Comparison of ENCODE assay signal across 1 cellular context in genomic region chr20:52619101-52619500, GRCh38.
TF ChIP-seq lines count a peak whose summit lies in the region.

No MANE protein-coding gene starts in this region.

TF ChIP-seq in SK-N-SH, 30 proteins besides CTCF, POLR2A, EP300 and RAD21 (continued from another document):
- no peak for TF ChIP-seq MAX (IDR thresholded peaks at IDR 0.05; ENCODE audit: low read depth)
- no peak for TF ChIP-seq IRF3 (IDR thresholded peaks at IDR 0.05; ENCODE audit: low read depth, low read length)
- no peak for TF ChIP-seq SIN3A (IDR thresholded peaks at IDR 0.05; ENCODE audit: borderline replicate concordance, low read depth, low read length)
- TF ChIP-seq CHD2 (IDR thresholded peaks at IDR 0.05; ENCODE audit: low read length, partially characterized antibody) = no peak
- no peak for TF ChIP-seq USF2 (IDR thresholded peaks at IDR 0.05; ENCODE audit: borderline replicate concordance, low read depth, low read length)
- no peak for TF ChIP-seq SMC3 (IDR thresholded peaks at IDR 0.05; ENCODE audit: low read depth, low read length)
- TF ChIP-seq ELF1 (IDR thresholded peaks at IDR 0.05) = no peak
- no peak for TF ChIP-seq MXI1 (IDR thresholded peaks at IDR 0.05; ENCODE audit: low read depth, low read length)
